In genomic region chr12:83265798-83266197, GRCh38 we compare ENCODE assay signal across 22 cellular contexts.
DNase-seq lines count a peak whose midpoint lies in the region; ATAC-seq, FAIRE-seq and TF ChIP-seq lines count a peak whose summit lies in the region.
"Had no signal": no experiment of that assay in that cellular context is flagged by ENCODE, and none has a peak within 500 bp of the region (broad histone marks: within the 10 kb centered on the region; RNA-seq: fewer than 3 reads in every experiment).

No MANE protein-coding gene starts in this region.

- H4K91ac ChIP-seq in IMR-90 (ENCODE audit: insufficient read depth, low read depth, low read length): no peak overlapping the region

- H3K9me3 ChIP-seq in HepG2 (ENCODE audit: low read length) (peaks cover 59% of the 10 kb centered on the region), right lobe of liver (no peaks in the 10 kb centered on the region), IMR-90 (ENCODE audit: control insufficient read depth, insufficient read depth, low read length) (no peaks in the 10 kb centered on the region)
- H3K9me3 ChIP-seq: BE2C had no signal

- H3K56ac ChIP-seq in IMR-90 (ENCODE audit: extremely low read depth, insufficient read depth, low read length): no peak overlapping the region

- H3K27ac ChIP-seq in HepG2 (ENCODE audit: extremely low read length, insufficient read depth, low read length): no peak overlapping the region
- H3K27ac ChIP-seq in right lobe of liver: no peak overlapping the region
- no peak overlapping the region for H3K27ac ChIP-seq in IMR-90 (ENCODE audit: insufficient read depth, low read length)

- H4K8ac ChIP-seq in IMR-90 (ENCODE audit: low read depth in 2 of 2, low read length in 2 of 2): no peak overlapping the region

- BruUV-seq in HepG2 (replicated peaks; lab: Mats Ljungman, UMichigan) (no TSS peak), IMR-90 (replicated peaks; lab: Mats Ljungman, UMichigan) (no TSS peak)

- H4K20me1 ChIP-seq in HepG2 (ENCODE audit: insufficient read depth, low read length): no peaks in the 10 kb centered on the region
- no peaks in the 10 kb centered on the region for H4K20me1 ChIP-seq in IMR-90 (ENCODE audit: insufficient read depth, low read length)

- no peak overlapping the region for H2BK15ac ChIP-seq in IMR-90 (ENCODE audit: low read depth, low read length)

- H2BK120ac ChIP-seq in IMR-90 (ENCODE audit: low read depth, low read length): no peak overlapping the region

- no peak overlapping the region for H2AK5ac ChIP-seq in IMR-90 (ENCODE audit: low read depth, low read length)

- H2AFZ ChIP-seq in HepG2 (ENCODE audit: low read length) (no peak overlapping the region), IMR-90 (replicated peaks; ENCODE audit: low read length, poor library complexity) (no peak overlapping the region)
- H2AFZ ChIP-seq: GM23338 had no signal

- H3K18ac ChIP-seq in IMR-90 (ENCODE audit: low read depth, low read length): no peak overlapping the region

- H3K14ac ChIP-seq in IMR-90 (replicated peaks; ENCODE audit: low read depth, low read length): no peak overlapping the region

- dilution Hi-C loops in IMR-90 (cut with HindIII; ENCODE audit: low sequenced_read_pairs, unreplicated experiment): no loop called here

- H3K4me1 ChIP-seq in HepG2 (ENCODE audit: insufficient read depth, low read length) (no peaks in the 10 kb centered on the region), right lobe of liver (no peaks in the 10 kb centered on the region), IMR-90 (ENCODE audit: control insufficient read depth, insufficient read depth, low read length) (no peaks in the 10 kb centered on the region)
- H3K4me1 ChIP-seq: BE2C, Caco-2 had no signal

- H3K9me1 ChIP-seq in IMR-90 (ENCODE audit: insufficient read depth, low read length): no peaks in the 10 kb centered on the region

- no peak overlapping the region for H3K23ac ChIP-seq in IMR-90 (ENCODE audit: low read depth, low read length)

- no peak for DNase-seq in HepG2 (ENCODE audit: low spot score)
- no peak for DNase-seq in right lobe of liver
- no peak for DNase-seq in IMR-90
- DNase-seq in amniotic epithelial cell (ENCODE audit: low read depth): peak; percentile 0
- DNase-seq in NCI-H187 (lab: John Stamatoyannopoulos, UW): no peak
- DNase-seq in NCI-H2081 (lab: John Stamatoyannopoulos, UW): no peak
- no peak for DNase-seq in NCI-H748 treated with DMSO at 0.1 percent for 48 hours (lab: John Stamatoyannopoulos, UW)
- no peak for DNase-seq in COR-L47 (lab: John Stamatoyannopoulos, UW)
- DNase-seq: 8988T; ACHN; BE2C; C1 segment of cervical spinal cord; Caco-2; CD4-positive, CD25-positive, alpha-beta regulatory T cell; CD8-positive, alpha-beta memory T cell; HCEC 1CT; KG1 had no signal

- no peak overlapping the region for H2BK5ac ChIP-seq in IMR-90 (ENCODE audit: low read depth, low read length, poor library complexity, severe bottlenecking)

- H3K36me3 ChIP-seq in HepG2 (replicated peaks in 1 of 2; ENCODE audit: control insufficient read depth in 1 of 2, insufficient read depth in 2 of 2, low read length in 2 of 2): no peaks in the 10 kb centered on the region
- no peaks in the 10 kb centered on the region for H3K36me3 ChIP-seq in right lobe of liver
- H3K36me3 ChIP-seq in IMR-90 (ENCODE audit: control insufficient read depth, insufficient read depth, low read length): no peaks in the 10 kb centered on the region
- H3K36me3 ChIP-seq: BE2C had no signal

- POLR2A ChIA-PET in HepG2 (lab: Yijun Ruan, JAX): no interaction called here
- POLR2A ChIA-PET in IMR-90 (lab: Charles Lee; ENCODE audit: unreplicated experiment): no interaction called here

- no peak overlapping the region for H3K9ac ChIP-seq in HepG2 (ENCODE audit: insufficient read depth, low read depth, low read length)
- H3K9ac ChIP-seq in IMR-90 (ENCODE audit: low read depth, low read length): no peak overlapping the region

- H3K4ac ChIP-seq in IMR-90 (ENCODE audit: low read depth, low read length): no peak overlapping the region

- intact Hi-C loops in HepG2 (cut with micrococcal nuclease; ENCODE audit: unreplicated experiment): no loop called here
- intact Hi-C loops in right lobe of liver (cut with DNase I): no loop called here
- intact Hi-C loops in IMR-90 (cut with micrococcal nuclease): no loop called here

- no peak overlapping the region for H3K4me3 ChIP-seq in HepG2 (replicated peaks in 1 of 3; ENCODE audit: insufficient read depth in 1 of 3, low read depth in 2 of 3, low read length in 3 of 3)
- H3K4me3 ChIP-seq in right lobe of liver: no peak overlapping the region
- H3K4me3 ChIP-seq in IMR-90 (ENCODE audit: insufficient read depth, low read depth, low read length): no peak overlapping the region
- H3K4me3 ChIP-seq: GM23338 had no signal

- H3K4me2 ChIP-seq in HepG2 (ENCODE audit: low read depth, low read length): no peak overlapping the region
- no peak overlapping the region for H3K4me2 ChIP-seq in IMR-90 (ENCODE audit: low read depth, low read length)
- H3K4me2 ChIP-seq: GM23338 had no signal

- TF ChIP-seq EP300 in HepG2 (IDR thresholded peaks at IDR 0.05; ENCODE audit: low read depth in 2 of 2, low read length in 2 of 2) (no peak), HepG2 (CRISPR knock-in tag; IDR thresholded peaks at IDR 0.05; ENCODE audit: borderline replicate concordance) (no peak)

- TF ChIP-seq CTCF in HepG2 (CRISPR knock-in tag; IDR thresholded peaks at IDR 0.05) (no peak), right lobe of liver (IDR thresholded peaks at IDR 0.05) (no peak), IMR-90 (conservative IDR thresholded peaks at IDR 0.05; ENCODE audit: low read depth, low read length) (no peak)

- no peaks in the 10 kb centered on the region for H3K27me3 ChIP-seq in HepG2 (ENCODE audit: control insufficient read depth in 1 of 2, insufficient read depth in 2 of 2, low read length in 2 of 2)
- no peaks in the 10 kb centered on the region for H3K27me3 ChIP-seq in right lobe of liver
- no peaks in the 10 kb centered on the region for H3K27me3 ChIP-seq in IMR-90 (ENCODE audit: control insufficient read depth, insufficient read depth, low read length)
- H3K27me3 ChIP-seq: BE2C had no signal

- H3K79me2 ChIP-seq in HepG2 (ENCODE audit: insufficient read depth, low read length): no peaks in the 10 kb centered on the region

- H3K79me1 ChIP-seq in IMR-90 (ENCODE audit: low read depth in 1 of 2, low read length in 2 of 2): no peaks in the 10 kb centered on the region

- CTCF ChIA-PET in HepG2 (lab: Yijun Ruan, JAX; ENCODE audit: low intra/inter-chr PET ratio, low total read pairs): no interaction called here
- CTCF ChIA-PET in IMR-90 (lab: Yijun Ruan, JAX): no interaction called here

- no peak overlapping the region for H4K5ac ChIP-seq in IMR-90 (ENCODE audit: low read depth, low read length)

- H2BK20ac ChIP-seq in IMR-90 (ENCODE audit: low read depth, low read length): no peak overlapping the region

- in situ Hi-C loops in HepG2 (cut with HindIII; ENCODE audit: extremely low pct_ligation_motif_present, low pct_unique_long_range_greater_than_20kb): no loop called here
- in situ Hi-C loops in IMR-90 (cut with MboI; ENCODE audit: low sequenced_read_pairs): no loop called here

- no peak for TF ChIP-seq RAD21 in HepG2 (CRISPR knock-in tag; IDR thresholded peaks at IDR 0.05)
- TF ChIP-seq RAD21 in IMR-90 (IDR thresholded peaks at IDR 0.05; ENCODE audit: low read length): no peak

- no peak for ATAC-seq in HepG2
- no peak for ATAC-seq in right lobe of liver
- no peak for ATAC-seq in IMR-90 (ENCODE audit: low read depth)
- ATAC-seq: GM23338 had no signal

- FAIRE-seq in HepG2 (lab: Jason Lieb, UNC): no peak
- FAIRE-seq: G401.6, GM12892, GM18507, H54 had no signal

- TF ChIP-seq POLR2A in HepG2 (IDR thresholded peaks at IDR 0.05; ENCODE audit: insufficient read depth in 1 of 2, low read depth in 2 of 2, low read length in 2 of 2) (no peak), right lobe of liver (IDR thresholded peaks at IDR 0.05) (no peak), IMR-90 (IDR thresholded peaks at IDR 0.05; ENCODE audit: low read depth, low read length) (no peak)

- H2AK9ac ChIP-seq in IMR-90 (replicated peaks; ENCODE audit: low read depth, low read length, poor library complexity): no peak overlapping the region

TF ChIP-seq in HepG2, 621 proteins besides CTCF, POLR2A, EP300 and RAD21:
- peak; percentile 53; the same call in 1 of the 2 replicates for TF ChIP-seq NFE2L2 (IDR thresholded peaks at IDR 0.05; ENCODE audit: low read length)
- TF ChIP-seq NRL (CRISPR knock-in tag; IDR thresholded peaks at IDR 0.05; ENCODE audit: borderline replicate concordance): no peak

TF ChIP-seq in IMR-90, 13 proteins besides CTCF, POLR2A, EP300 and RAD21:
- TF ChIP-seq MAFK (IDR thresholded peaks at IDR 0.05; ENCODE audit: low read depth, low read length): no peak
- TF ChIP-seq NFE2L2 (IDR thresholded peaks at IDR 0.05; ENCODE audit: low read depth, low read length): peak; percentile 58
